ENCODE assay signal across 8 cellular contexts in the genomic region with DNA sequence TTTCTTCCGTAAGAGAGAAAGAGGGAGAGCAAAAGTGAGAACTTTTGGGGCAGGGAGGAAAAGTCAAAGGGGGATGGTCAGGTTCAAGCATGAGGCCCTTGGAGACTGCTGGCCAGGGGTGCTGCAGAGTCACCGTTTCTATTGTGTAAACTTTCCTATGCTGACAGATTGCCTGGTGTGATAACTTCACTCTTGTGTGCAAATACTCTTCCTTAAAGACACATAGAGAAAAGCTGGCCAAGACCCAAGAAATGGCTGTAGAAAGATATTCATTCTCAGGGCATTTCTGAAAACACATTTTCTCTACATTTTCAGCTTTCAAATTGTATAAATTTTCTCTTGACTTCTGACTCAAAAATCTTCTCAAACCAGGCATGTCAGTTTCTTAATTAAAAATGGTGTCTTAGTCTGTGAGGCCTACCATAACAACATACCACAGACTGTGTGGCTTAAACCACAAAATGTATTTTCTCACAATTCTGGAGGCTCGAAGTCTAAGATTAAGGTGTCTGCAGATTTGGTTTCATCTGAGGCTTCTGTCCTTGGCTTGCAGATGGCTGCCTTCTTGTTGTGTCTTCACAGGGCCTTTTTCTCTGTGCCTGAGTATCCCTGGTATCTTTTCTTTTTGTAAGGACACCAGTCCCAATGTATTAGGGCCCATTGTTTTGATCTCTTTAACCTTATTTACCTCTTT.
DNase-seq lines count a peak whose midpoint lies in the region; ATAC-seq and TF ChIP-seq lines count a peak whose summit lies in the region.

No MANE protein-coding gene starts in this region.

- no peak overlapping the region for H2BK12ac ChIP-seq in trophoblast cell (ENCODE audit: low read length)

- no peak overlapping the region for H3K23ac ChIP-seq in trophoblast cell (ENCODE audit: low read length)

- H2BK120ac ChIP-seq in trophoblast cell (ENCODE audit: insufficient read depth, low read length, poor library complexity): no peak overlapping the region

- no peak overlapping the region for H4K8ac ChIP-seq in trophoblast cell (ENCODE audit: low read depth, low read length)

- no peaks in the 10 kb centered on the region for H3K79me2 ChIP-seq in trophoblast cell (ENCODE audit: control insufficient read depth, insufficient read depth, low read length, poor library complexity)

- no peak overlapping the region for H3K4me3 ChIP-seq in trophoblast cell (ENCODE audit: low read depth, low read length)

- no peaks in the 10 kb centered on the region for H3K36me3 ChIP-seq in trophoblast cell (ENCODE audit: control insufficient read depth in 1 of 2, insufficient read depth in 2 of 2, low read length in 2 of 2)

- no peak overlapping the region for H4K12ac ChIP-seq in trophoblast cell (ENCODE audit: low read depth, low read length)

- peak; percentile 45 for ATAC-seq in activated naive CD8-positive, alpha-beta T cell treated with anti-CD3 and anti-CD28 coated beads, Interleukin-2, amount 10 ng/mL, durations not matched to agents 7 days and 5 days (ENCODE audit: low read depth)
- ATAC-seq in T-helper 17 cell (peak; percentile 70), HG03571 (IDR thresholded peaks at IDR 0.05; ENCODE audit: unreplicated experiment) (no peak)

- H3K27me3 Mint-ChIP-seq in activated naive CD8-positive, alpha-beta T cell treated with anti-CD3 and anti-CD28 coated beads, Interleukin-2, amount 10 ng/mL, durations not matched to agents 7 days and 5 days: peaks cover 4% of the 10 kb centered on the region
- H3K27me3 Mint-ChIP-seq in activated naive CD8-positive, alpha-beta T cell treated with anti-CD3 and anti-CD28 coated beads for 36 hours: no peaks in the 10 kb centered on the region
- H3K27me3 Mint-ChIP-seq in T-helper 17 cell: no peaks in the 10 kb centered on the region
- H3K27me3 Mint-ChIP-seq in type B pancreatic cell: no peaks in the 10 kb centered on the region
- no peaks in the 10 kb centered on the region for H3K27me3 Mint-ChIP-seq in activated naive CD4-positive, alpha-beta T cell treated with anti-CD3 and anti-CD28 coated beads, Interleukin-2, amount 10 ng/mL, durations not matched to agents 7 days and 5 days

- H3K14ac ChIP-seq in trophoblast cell (ENCODE audit: low read length): no peak overlapping the region

- H2BK5ac ChIP-seq in trophoblast cell (ENCODE audit: low read depth, low read length, poor library complexity): no peak overlapping the region

- no peak overlapping the region for H3K4me2 ChIP-seq in trophoblast cell (ENCODE audit: low read length)

- H3K79me1 ChIP-seq in trophoblast cell (ENCODE audit: low read length): no peaks in the 10 kb centered on the region

- H3K9ac ChIP-seq in trophoblast cell (ENCODE audit: low read length): no peak overlapping the region

- H3K27ac Mint-ChIP-seq in activated naive CD8-positive, alpha-beta T cell treated with anti-CD3 and anti-CD28 coated beads, Interleukin-2, amount 10 ng/mL, durations not matched to agents 7 days and 5 days: peak overlapping the region; percentile 67
- no peak overlapping the region for H3K27ac Mint-ChIP-seq in activated naive CD8-positive, alpha-beta T cell treated with anti-CD3 and anti-CD28 coated beads for 36 hours
- H3K27ac Mint-ChIP-seq in T-helper 17 cell (peak overlapping the region; percentile 88), type B pancreatic cell (peak overlapping the region; percentile 46)
- no peak overlapping the region for H3K27ac Mint-ChIP-seq in activated naive CD4-positive, alpha-beta T cell treated with anti-CD3 and anti-CD28 coated beads, Interleukin-2, amount 10 ng/mL, durations not matched to agents 7 days and 5 days

- H3K4me1 Mint-ChIP-seq in activated naive CD8-positive, alpha-beta T cell treated with anti-CD3 and anti-CD28 coated beads, Interleukin-2, amount 10 ng/mL, durations not matched to agents 7 days and 5 days: peaks cover 11% of the 10 kb centered on the region
- peaks cover 16% of the 10 kb centered on the region for H3K4me1 Mint-ChIP-seq in activated naive CD8-positive, alpha-beta T cell treated with anti-CD3 and anti-CD28 coated beads for 36 hours
- peaks cover 24% of the 10 kb centered on the region for H3K4me1 Mint-ChIP-seq in T-helper 17 cell
- peaks cover 12% of the 10 kb centered on the region for H3K4me1 Mint-ChIP-seq in type B pancreatic cell (ENCODE audit: unreplicated experiment)
- H3K4me1 Mint-ChIP-seq in activated naive CD4-positive, alpha-beta T cell treated with anti-CD3 and anti-CD28 coated beads, Interleukin-2, amount 10 ng/mL, durations not matched to agents 7 days and 5 days: peaks cover 10% of the 10 kb centered on the region

- no peaks in the 10 kb centered on the region for H3K27me3 ChIP-seq in trophoblast cell (ENCODE audit: insufficient read depth, low read length)

- H4K91ac ChIP-seq in trophoblast cell (ENCODE audit: low read depth, low read length): no peak overlapping the region

- H3K9me3 ChIP-seq in T-helper 17 cell (ENCODE audit: control insufficient read depth, low read length, poor library complexity, severe bottlenecking): no peaks in the 10 kb centered on the region
- no peaks in the 10 kb centered on the region for H3K9me3 ChIP-seq in trophoblast cell (ENCODE audit: insufficient read depth, low read depth, low read length)

- H3K4me3 Mint-ChIP-seq in activated naive CD8-positive, alpha-beta T cell treated with anti-CD3 and anti-CD28 coated beads, Interleukin-2, amount 10 ng/mL, durations not matched to agents 7 days and 5 days: peak overlapping the region; percentile 14
- no peak overlapping the region for H3K4me3 Mint-ChIP-seq in activated naive CD8-positive, alpha-beta T cell treated with anti-CD3 and anti-CD28 coated beads for 36 hours
- peak overlapping the region; percentile 61 for H3K4me3 Mint-ChIP-seq in T-helper 17 cell
- peak overlapping the region; percentile 4 for H3K4me3 Mint-ChIP-seq in type B pancreatic cell
- H3K4me3 Mint-ChIP-seq in activated naive CD4-positive, alpha-beta T cell treated with anti-CD3 and anti-CD28 coated beads, Interleukin-2, amount 10 ng/mL, durations not matched to agents 7 days and 5 days: no peak overlapping the region

- no peak for DNase-seq in activated naive CD8-positive, alpha-beta T cell treated with anti-CD3 and anti-CD28 coated beads, Interleukin-2, amount 10 ng/mL, durations not matched to agents 7 days and 5 days
- DNase-seq in activated naive CD8-positive, alpha-beta T cell treated with anti-CD3 and anti-CD28 coated beads for 36 hours: no peak
- no peak for DNase-seq in T-helper 17 cell
- peak; percentile 29 for DNase-seq in glomerular endothelial cell (ENCODE audit: extremely low read depth, low read depth, low spot score)
- no peak for DNase-seq in type B pancreatic cell (ENCODE audit: extremely low spot score, unreplicated experiment)
- no peak for DNase-seq in trophoblast cell
- no peak for DNase-seq in activated naive CD4-positive, alpha-beta T cell treated with anti-CD3 and anti-CD28 coated beads, Interleukin-2, amount 10 ng/mL, durations not matched to agents 7 days and 5 days

- no peak overlapping the region for H2AFZ ChIP-seq in trophoblast cell (ENCODE audit: insufficient read depth, low read length, poor library complexity)

- no peak for TF ChIP-seq CTCF in type B pancreatic cell (conservative IDR thresholded peaks at IDR 0.05)

- POLR2A ChIA-PET in activated naive CD8-positive, alpha-beta T cell treated with anti-CD3 and anti-CD28 coated beads, Interleukin-2, amount 10 ng/mL, durations not matched to agents 7 days and 5 days (lab: Charles Lee): no interaction called here

- H3K9me3 Mint-ChIP-seq in activated naive CD8-positive, alpha-beta T cell treated with anti-CD3 and anti-CD28 coated beads, Interleukin-2, amount 10 ng/mL, durations not matched to agents 7 days and 5 days: peaks cover 2% of the 10 kb centered on the region
- H3K9me3 Mint-ChIP-seq in activated naive CD8-positive, alpha-beta T cell treated with anti-CD3 and anti-CD28 coated beads for 36 hours: no peaks in the 10 kb centered on the region
- no peaks in the 10 kb centered on the region for H3K9me3 Mint-ChIP-seq in type B pancreatic cell
- H3K9me3 Mint-ChIP-seq in activated naive CD4-positive, alpha-beta T cell treated with anti-CD3 and anti-CD28 coated beads, Interleukin-2, amount 10 ng/mL, durations not matched to agents 7 days and 5 days: no peaks in the 10 kb centered on the region

- no peak overlapping the region for H3K27ac ChIP-seq in trophoblast cell (ENCODE audit: low read depth, low read length)

- CTCF ChIA-PET in activated naive CD4-positive, alpha-beta T cell treated with anti-CD3 and anti-CD28 coated beads, Interleukin-2, amount 10 ng/mL, durations not matched to agents 7 days and 5 days (lab: Charles Lee): no interaction called here

- H2AK5ac ChIP-seq in trophoblast cell (ENCODE audit: low read length): no peak overlapping the region

- no peak overlapping the region for H3K18ac ChIP-seq in trophoblast cell (ENCODE audit: low read length)

- no CpG with 5 or more reads among the region's 3 CpGs for WGBS in trophoblast cell (ENCODE audit: extremely low coverage, insufficient coverage, insufficient read length)

- H3K36me3 Mint-ChIP-seq in activated naive CD8-positive, alpha-beta T cell treated with anti-CD3 and anti-CD28 coated beads, Interleukin-2, amount 10 ng/mL, durations not matched to agents 7 days and 5 days: peaks cover 3% of the 10 kb centered on the region
- H3K36me3 Mint-ChIP-seq in activated naive CD8-positive, alpha-beta T cell treated with anti-CD3 and anti-CD28 coated beads for 36 hours: no peaks in the 10 kb centered on the region
- H3K36me3 Mint-ChIP-seq in T-helper 17 cell (ENCODE audit: low read depth): peaks cover 2% of the 10 kb centered on the region
- H3K36me3 Mint-ChIP-seq in type B pancreatic cell: no peaks in the 10 kb centered on the region
- H3K36me3 Mint-ChIP-seq in activated naive CD4-positive, alpha-beta T cell treated with anti-CD3 and anti-CD28 coated beads, Interleukin-2, amount 10 ng/mL, durations not matched to agents 7 days and 5 days: no peaks in the 10 kb centered on the region

- H3K4ac ChIP-seq in trophoblast cell (ENCODE audit: low read depth, low read length): no peak overlapping the region

- H3K4me1 ChIP-seq in trophoblast cell (ENCODE audit: control insufficient read depth in 1 of 2, insufficient read depth in 2 of 2, low read length in 2 of 2): peaks cover 0 to 3% of the 10 kb centered on the region in 2 experiments

Comparison
In these comparisons a context has a peak if more than half of its experiments do, and no peak if none do; other contexts are left out.
1. H3K27ac Mint-ChIP-seq: peak in activated naive CD8-positive, alpha-beta T cell treated with anti-CD3 and anti-CD28 coated beads, Interleukin-2, amount 10 ng/mL, durations not matched to agents 7 days and 5 days (single experiment), T-helper 17 cell (single experiment) and type B pancreatic cell (single experiment); none in activated naive CD8-positive, alpha-beta T cell treated with anti-CD3 and anti-CD28 coated beads for 36 hours (single experiment) and activated naive CD4-positive, alpha-beta T cell treated with anti-CD3 and anti-CD28 coated beads, Interleukin-2, amount 10 ng/mL, durations not matched to agents 7 days and 5 days (single experiment).
2. H3K4me3 Mint-ChIP-seq: peak in activated naive CD8-positive, alpha-beta T cell treated with anti-CD3 and anti-CD28 coated beads, Interleukin-2, amount 10 ng/mL, durations not matched to agents 7 days and 5 days (single experiment), T-helper 17 cell (single experiment) and type B pancreatic cell (single experiment); none in activated naive CD8-positive, alpha-beta T cell treated with anti-CD3 and anti-CD28 coated beads for 36 hours (single experiment) and activated naive CD4-positive, alpha-beta T cell treated with anti-CD3 and anti-CD28 coated beads, Interleukin-2, amount 10 ng/mL, durations not matched to agents 7 days and 5 days (single experiment).